ENCODE assay signal across 13 cellular contexts in genomic region chr11:77418155-77418980, GRCh38. TPM values are rescaled to one million over a fixed set of nuclear protein-coding genes. Genes with fewer than 3 reads are reported as not detected.
A peak's percentile ranks its signal among the peaks of the same experiment; 100 is the strongest.
DNase-seq lines count a peak whose midpoint lies in the region; ATAC-seq, FAIRE-seq and TF ChIP-seq lines count a peak whose summit lies in the region.
"Had no signal": no experiment of that assay in that cellular context is flagged by ENCODE, and none has a peak within 500 bp of the region (broad histone marks: within the 10 kb centered on the region; RNA-seq: fewer than 3 reads in every experiment).

No MANE protein-coding gene starts in this region.

- 0 out of 4 replicates have a peak, but pooled peaks cover 0 to 3% of the 10 kb centered on the region in 2 experiments for H3K36me3 ChIP-seq in GM12878 (ENCODE audit: control insufficient read depth in 2 of 2, insufficient read depth in 2 of 2, low read length in 1 of 2)
- H3K36me3 ChIP-seq: right lobe of liver had no signal

- BruUV-seq in GM12878 (replicated peaks; lab: Mats Ljungman, UMichigan) = no TSS peak

- FAIRE-seq in GM12891 (lab: Jason Lieb, UNC) (peak; percentile 76), GM12878 (lab: Jason Lieb, UNC) (peak; percentile 27)

- peak overlapping the region; percentile 31; the same call in 1 of the 2 replicates for H3K4me3 ChIP-seq in GM12878
- H3K4me3 ChIP-seq: right lobe of liver had no signal

- peaks cover 20% of the 10 kb centered on the region for H3K79me2 ChIP-seq in GM12878 (ENCODE audit: control insufficient read depth, insufficient read depth, low read length)

- H2AFZ ChIP-seq in GM12878 (ENCODE audit: control insufficient read depth, low read depth, low read length) = peak overlapping the region; percentile 11; the same call in 1 of the 2 replicates

- RAD21 ChIA-PET in GM12878 (lab: Charles Lee; ENCODE audit: unreplicated experiment) = interaction anchor here (0.8 to 3.5 kb wide), 8 partner anchors 13 to 130 kb away, joined by 3 to 36 read pairs (median 4); partner anchors contain the start of gene PAK1

- TF ChIP-seq RAD21 in GM12878 (IDR thresholded peaks at IDR 0.05; ENCODE audit: insufficient read depth, low read depth, low read length) = no peak

- H3K27ac ChIP-seq in GM12878 (ENCODE audit: control insufficient read depth, insufficient read depth) = peak overlapping the region; percentile 67
- H3K27ac ChIP-seq: right lobe of liver had no signal

- intact Hi-C loops in GM12878 (cut with micrococcal nuclease; ENCODE audit: unreplicated experiment) = loop anchor here (2.0 kb wide), 2 partner anchors 30 to 38 kb away; no protein-coding TSS in a partner anchor

- in situ Hi-C loops in GM12878 (cut with MboI) = no loop called here

- TF ChIP-seq POLR2A in GM12891 (IDR thresholded peaks at IDR 0.05; ENCODE audit: low read depth, low read length) (no peak), GM12878 (IDR thresholded peaks at IDR 0.05; ENCODE audit: low read depth, low read length) (no peak)

- H3K27me3 ChIP-seq in GM12878 (replicated peaks in 1 of 2; ENCODE audit: control insufficient read depth in 2 of 2, insufficient read depth in 2 of 2, low read length in 1 of 2) = no peaks in the 10 kb centered on the region
- H3K27me3 ChIP-seq: right lobe of liver had no signal

- peaks cover 8% of the 10 kb centered on the region for H3K4me1 ChIP-seq in GM12878 (ENCODE audit: control insufficient read depth, insufficient read depth, low read length)
- H3K4me1 ChIP-seq: right lobe of liver had no signal

- no peak overlapping the region for H3K9ac ChIP-seq in GM12878 (ENCODE audit: control insufficient read depth, insufficient read depth, low read length)

- SMC1A ChIA-PET in GM12878 (lab: Charles Lee; ENCODE audit: uncharacterized antibody, unreplicated experiment) = interaction anchor here (0.7 to 2.7 kb wide), 10 partner anchors 8 to 53 kb away, joined by 3 to 20 read pairs (median 6); no protein-coding TSS in a partner anchor

- CTCF ChIA-PET in GM12878 (lab: Yijun Ruan, JAX) = interaction anchor here (0.8 to 1.4 kb wide), 2 partner anchors 18 to 54 kb away, joined by 3 to 4 read pairs; no protein-coding TSS in a partner anchor

- H3K4me2 ChIP-seq in GM12878 (ENCODE audit: control insufficient read depth, insufficient read depth) = peak overlapping the region; percentile 48

- 24% methylated on average over 4 of the region's 4 CpGs for WGBS in GM12878 (ENCODE audit: insufficient coverage, insufficient replicate concordance, low lambda C conversion rate, missing lambda C conversion rate)

- TF ChIP-seq EP300 in GM12878 (IDR thresholded peaks at IDR 0.05; ENCODE audit: borderline replicate concordance in 1 of 2, control insufficient read depth in 1 of 2, low read depth in 2 of 2, low read length in 2 of 2) = no peak

- DNase-seq in GM12891 (ENCODE audit: insufficient read length, low spot score) (no peak), GM20000 (ENCODE audit: low spot score) (peak; percentile 43), GM12878 (ENCODE audit: low read depth, low spot score) (no peak), hypothalamus (lab: John Stamatoyannopoulos, UW) (no peak), NCI-H2029 treated with DMSO at 0.1 percent for 48 hours (lab: John Stamatoyannopoulos, UW) (no peak), H4 (ENCODE audit: low spot score) (no peak)
- no peak for DNase-seq in activated CD8-positive, alpha-beta memory T cell treated with anti-CD3 and anti-CD28 coated beads for 24 hours
- DNase-seq: activated T-cell treated with anti-CD3 and anti-CD28 coated beads, Interleukin-2, amount 50 U/mL, for 24 hours; Calu3; NCI-H2081; right lobe of liver; T-cell had no signal

- POLR2A ChIA-PET in GM12878 (lab: Charles Lee) = interaction anchor here (0.9 to 1.2 kb wide), 5 partner anchors 9 to 56 kb away, joined by 3 to 4 read pairs (median 3); no protein-coding TSS in a partner anchor

- ATAC-seq in HG03565 (IDR thresholded peaks at IDR 0.05; ENCODE audit: unreplicated experiment) (peak; percentile 59), GM12878 (peak; percentile 93)
- ATAC-seq: T-cell had no signal

- H4K20me1 ChIP-seq in GM12878 (ENCODE audit: control insufficient read depth, insufficient read depth) = no peaks in the 10 kb centered on the region

- TF ChIP-seq CTCF in GM20000 (IDR thresholded peaks at IDR 0.05; ENCODE audit: extremely low read depth, missing control alignments) = no peak
- TF ChIP-seq CTCF in GM12878 (IDR thresholded peaks at IDR 0.05 in 2 of 3, conservative IDR thresholded peaks at IDR 0.05 in 1 of 3; ENCODE audit: control insufficient read depth in 2 of 3, extremely low read depth in 1 of 3, insufficient read depth in 1 of 3, low read depth in 3 of 3, low read length in 3 of 3) = no peak

- no peaks in the 10 kb centered on the region for H3K9me3 ChIP-seq in GM12878 (replicated peaks; ENCODE audit: control insufficient read depth, insufficient read depth, low read length)
- H3K9me3 ChIP-seq: right lobe of liver had no signal

TF ChIP-seq in GM12891, 5 proteins besides CTCF, POLR2A, EP300 and RAD21:
- TF ChIP-seq TAF1 (IDR thresholded peaks at IDR 0.05; ENCODE audit: low read depth, low read length) = no peak
- TF ChIP-seq SPI1 (IDR thresholded peaks at IDR 0.05; ENCODE audit: low read depth, low read length) = no peak
- TF ChIP-seq POU2F2 (IDR thresholded peaks at IDR 0.05; ENCODE audit: low read depth, low read length) = no peak
- TF ChIP-seq PAX5 (IDR thresholded peaks at IDR 0.05; ENCODE audit: insufficient read depth, low read length, severe bottlenecking) = no peak
- TF ChIP-seq POLR2AphosphoS5 (IDR thresholded peaks at IDR 0.05; ENCODE audit: low read depth, low read length) = no peak

TF ChIP-seq in GM12878, 131 proteins besides CTCF, POLR2A, EP300 and RAD21 (continues in another document):
- TF ChIP-seq CBFB (IDR thresholded peaks at IDR 0.05; ENCODE audit: low read depth) = no peak
- TF ChIP-seq ZBED1 (IDR thresholded peaks at IDR 0.05; ENCODE audit: borderline replicate concordance) = 0 out of 2 replicates have a peak, but pooled peaks have one; percentile 26
- TF ChIP-seq NFIC (IDR thresholded peaks at IDR 0.05; ENCODE audit: low read depth, low read length) = 0 out of 2 replicates have a peak, but pooled peaks have one; percentile 27
- no peak for TF ChIP-seq RELA (IDR thresholded peaks at IDR 0.05; ENCODE audit: borderline replicate concordance, partially characterized antibody)
- TF ChIP-seq IKZF2 (IDR thresholded peaks at IDR 0.05) = 0 out of 4 replicates have a peak, but pooled peaks have one; percentile 8 to 11
- TF ChIP-seq SKIL (IDR thresholded peaks at IDR 0.05; ENCODE audit: low read depth, poor library complexity, severe bottlenecking) = peak; percentile 36
- peak; percentile 38; the same call in 1 of the 2 replicates for TF ChIP-seq ATF7 (IDR thresholded peaks at IDR 0.05; ENCODE audit: low read depth)
- peak; percentile 50 for TF ChIP-seq JUNB (IDR thresholded peaks at IDR 0.05)
- TF ChIP-seq ASH2L (IDR thresholded peaks at IDR 0.05; ENCODE audit: borderline replicate concordance, low read depth) = no peak
- no peak for TF ChIP-seq USF2 (IDR thresholded peaks at IDR 0.05; ENCODE audit: borderline replicate concordance, low read depth, low read length)
- TF ChIP-seq RUNX3 (IDR thresholded peaks at IDR 0.05; ENCODE audit: low read length) = peak; percentile 32; the same call in 1 of the 2 replicates
- 0 out of 2 replicates have a peak, but pooled peaks have one; percentile 40 for TF ChIP-seq PML (IDR thresholded peaks at IDR 0.05; ENCODE audit: low read length)

RNA-seq across cellular contexts. Expression of gene PAK1, which starts 55.5 kb away (rescaled TPM):
- 74.0 TPM for polyA plus RNA-seq in GM12891 (2012; ENCODE audit: low read depth, missing spikeins)
- total RNA-seq in GM12878 (2013; cell fraction: nucleolus; rRNA removed) = 246 and 249 TPM in 2 replicates
- total RNA-seq in GM12878 (2014; rRNA removed) (108 and 131 TPM in 2 replicates), GM12878 (2014; rRNA removed; fragmentation: Illumina TruSeq; extraction: Trizol) (108 and 112 TPM in 2 replicates), GM12878 (2021) (119 and 121 TPM in 2 replicates)
- polyA plus RNA-seq in GM12878 (2011; ENCODE audit: low read depth) = 52.9 TPM
- polyA plus RNA-seq in GM12878 (2011; rRNA removed) (321 and 332 TPM in 2 replicates), GM12878 (2014; fragmentation: Illumina TruSeq; extraction: Trizol) (162 and 181 TPM in 2 replicates), GM12878 (2014; fragmentation: Nextera tagmentation; extraction: Ambion mirVana) (10 to 100 TPM; 43.8 to 49.4 TPM), GM12878 (2014; rRNA removed) (112 and 113 TPM in 2 replicates), GM12878 (2016; fragmentation: Nextera tagmentation; extraction: Ambion mirVana) (100 to 1,000 TPM in 1 of 2 experiments, 10 to 100 TPM in 1; 99.1 to 114 TPM)
- 214 and 249 TPM in 2 replicates for polyA plus RNA-seq in GM12878 (2011; cell fraction: cytosol; rRNA removed)
- polyA plus RNA-seq in GM12878 (2011; cell fraction: nucleus; rRNA removed) = 423 and 453 TPM in 2 replicates
- polyA plus RNA-seq in GM12878 (2012) = 85.0 and 96.2 TPM in 2 replicates
- 305 and 451 TPM in 2 replicates for polyA minus RNA-seq in GM12878 (2011; rRNA and poly(A)+ RNA removed)
- 66.0 and 75.9 TPM in 2 replicates for polyA minus RNA-seq in GM12878 (2011; cell fraction: cytosol; rRNA and poly(A)+ RNA removed)
- polyA minus RNA-seq in GM12878 (2011; cell fraction: nucleus; rRNA and poly(A)+ RNA removed) = 140 and 186 TPM in 2 replicates
- 27.7 and 32.6 TPM in 2 replicates for total RNA-seq in H4 (2014; rRNA removed; shearing (Covaris generic))
